Comparison of ENCODE assay signal across 18 cellular contexts in the genomic region with DNA sequence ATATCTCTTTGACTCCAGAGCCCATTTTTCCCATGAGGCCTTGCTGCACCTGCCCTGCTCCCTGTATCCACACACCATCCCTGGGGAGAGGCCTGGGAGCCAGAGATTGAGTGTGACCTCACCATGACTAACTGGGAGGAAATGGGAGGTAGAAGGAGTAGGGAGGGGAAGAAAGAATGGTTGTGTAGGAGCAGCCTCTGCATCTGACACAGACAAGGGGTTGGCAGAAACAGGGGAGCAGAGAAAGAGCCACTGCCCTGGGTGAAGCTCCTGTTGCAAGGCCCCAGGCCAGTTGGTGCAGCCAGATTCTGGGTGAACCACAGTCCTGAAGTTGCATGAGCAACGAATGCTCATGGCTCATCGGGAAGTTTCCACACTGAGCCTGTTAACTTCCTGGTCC. TPM values are rescaled to one million over a fixed set of nuclear protein-coding genes. Genes with fewer than 3 reads are reported as not detected.
DNase-seq lines count a peak whose midpoint lies in the region; TF ChIP-seq lines count a peak whose summit lies in the region.
"Had no signal": no experiment of that assay in that cellular context is flagged by ENCODE, and none has a peak within 500 bp of the region (broad histone marks: within the 10 kb centered on the region; RNA-seq: fewer than 3 reads in every experiment).

No MANE protein-coding gene starts in this region.

- peak; percentile 47 for DNase-seq in COLO829 (ENCODE audit: low spot score)
- DNase-seq in LoVo (ENCODE audit: low spot score): peak; percentile 20
- DNase-seq in cardiac fibroblast (ENCODE audit: low read depth in 2 of 2): peak; percentile 48 to 84
- peak; percentile 74 for DNase-seq in myocyte (ENCODE audit: low read depth)
- no peak for DNase-seq in putamen (ENCODE audit: low spot score)
- no peak for DNase-seq in colonic mucosa
- no peak for DNase-seq in amniotic stem cell (lab: John Stamatoyannopoulos, UW)
- DNase-seq in NCI-H1436 (lab: John Stamatoyannopoulos, UW): no peak
- DNase-seq: activated CD8-positive, alpha-beta memory T cell treated with anti-CD3 and anti-CD28 coated beads, Interleukin-2, amount 10 ng/mL, durations not matched to agents 7 days and 5 days; activated naive CD4-positive, alpha-beta T cell treated with anti-CD3 and anti-CD28 coated beads, Interleukin-2, amount 50 U/mL, for 16 hours; DND-41; NCI-H1436 treated with DMSO at 0.1 percent for 48 hours; NCI-H526; retina; stimulated activated CD4-positive, alpha-beta T cell treated with anti-CD3 and anti-CD28 coated beads, Interleukin-4, amount 100 ng/mL, for 4 hours; stimulated activated naive CD4-positive, alpha-beta T cell treated with Interleukin-2 at 50 U/mL for 16 hours had no signal

- no peaks in the 10 kb centered on the region for H3K4me1 ChIP-seq in colonic mucosa
- H3K4me1 ChIP-seq: HAP-1 had no signal

- no peak overlapping the region for H3K4me3 ChIP-seq in cardiac fibroblast (replicated peaks in 1 of 2; ENCODE audit: low read depth in 2 of 2, low read length in 2 of 2)
- H3K4me3 ChIP-seq in colonic mucosa: no peak overlapping the region
- H3K4me3 ChIP-seq: BLaER1 treated with 17β-estradiol and CSF1 and Interleukin-3, amounts not matched to agents 10 nM and 100 nM; HAP-1 had no signal

- no peaks in the 10 kb centered on the region for H3K27me3 ChIP-seq in colonic mucosa
- H3K27me3 ChIP-seq: BLaER1 treated with 17β-estradiol and CSF1 and Interleukin-3, amounts not matched to agents 10 nM and 100 nM had no signal

- intact Hi-C loops in colonic mucosa (cut with DNase I): no loop called here

- H3K9me3 ChIP-seq in colonic mucosa: no peaks in the 10 kb centered on the region
- H3K9me3 ChIP-seq: BLaER1 treated with 17β-estradiol and CSF1 and Interleukin-3, amounts not matched to agents 10 nM and 100 nM; HAP-1 had no signal

- H3K27ac ChIP-seq in colonic mucosa: no peak overlapping the region
- H3K27ac ChIP-seq: BLaER1 treated with 17β-estradiol and CSF1 and Interleukin-3, amounts not matched to agents 10 nM and 100 nM had no signal

- no peak overlapping the region for H3K9ac ChIP-seq in colonic mucosa (ENCODE audit: low read depth in 2 of 2, low read length in 2 of 2)
- H3K9ac ChIP-seq: BLaER1 treated with 17β-estradiol and CSF1 and Interleukin-3, amounts not matched to agents 10 nM and 100 nM had no signal

- no peaks in the 10 kb centered on the region for H3K36me3 ChIP-seq in colonic mucosa
- H3K36me3 ChIP-seq: BLaER1 treated with 17β-estradiol and CSF1 and Interleukin-3, amounts not matched to agents 10 nM and 100 nM; HAP-1 had no signal

- TF ChIP-seq CTCF in cardiac fibroblast (IDR thresholded peaks at IDR 0.05; ENCODE audit: low read depth, low read length): no peak
- TF ChIP-seq CTCF in colonic mucosa (IDR thresholded peaks at IDR 0.05): no peak

RNA-seq across cellular contexts. Expression of a gene that starts 32.4 kb away (rescaled TPM):
- total RNA-seq in myocyte (not detected in 2 replicates), colonic mucosa (1 to 10 TPM in 1 of 2 donors, under 1 TPM in 1; 0.77 to 1.5 TPM)
- not detected for polyA plus RNA-seq in myocyte (2012)
- total RNA-seq: activated CD8-positive, alpha-beta memory T cell treated with anti-CD3 and anti-CD28 coated beads, Interleukin-2, amount 10 ng/mL, durations not matched to agents 7 days and 5 days had no signal

RNA-seq across cellular contexts. Expression of a gene that starts 52.8 kb away (rescaled TPM):
- total RNA-seq in myocyte (17.7 and 24.2 TPM in 2 replicates), colonic mucosa (1 to 10 TPM in 1 of 2 donors, under 1 TPM in 1; 0.62 to 1.3 TPM)
- polyA plus RNA-seq in myocyte (2012): 11.5 TPM

Comparison
In these comparisons a context has a peak if more than half of its experiments do, and no peak if none do; other contexts are left out.
1. DNase-seq: peak in COLO829 (single experiment), LoVo (single experiment), cardiac fibroblast (2 of 2) and myocyte (single experiment); none in putamen (single experiment), colonic mucosa (single experiment), amniotic stem cell (single experiment) and NCI-H1436 (single experiment).